15 cellular contexts compared by ENCODE assay signal in the genomic region with DNA sequence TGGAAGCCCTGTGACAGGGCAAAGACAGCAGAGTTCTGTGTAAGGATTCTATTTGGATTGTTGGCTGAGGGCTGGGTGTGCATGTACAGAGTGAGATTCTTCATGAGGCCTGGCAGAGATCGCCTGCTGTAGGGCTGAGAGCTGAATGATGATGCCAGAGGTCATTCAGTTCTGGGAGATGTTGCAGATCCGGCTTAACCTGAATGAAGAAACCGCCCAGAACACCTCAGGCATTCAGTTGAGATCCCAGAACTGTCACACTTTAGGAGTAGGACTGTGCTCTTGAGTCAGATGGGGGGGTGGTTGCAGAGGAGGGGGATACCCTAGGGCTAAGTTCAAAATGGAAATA. TPM values are rescaled to one million over a fixed set of nuclear protein-coding genes. Genes with fewer than 3 reads are reported as not detected.
DNase-seq lines count a peak whose midpoint lies in the region; ATAC-seq and TF ChIP-seq lines count a peak whose summit lies in the region.
"Had no signal": no experiment of that assay in that cellular context is flagged by ENCODE, and none has a peak within 500 bp of the region (broad histone marks: within the 10 kb centered on the region; RNA-seq: fewer than 3 reads in every experiment).

No MANE protein-coding gene starts in this region.

- H3K9ac ChIP-seq in SK-N-SH, result no peak overlapping the region

- no peak for TF ChIP-seq EP300 in SK-N-SH (IDR thresholded peaks at IDR 0.05; ENCODE audit: borderline replicate concordance in 1 of 2, low read depth in 1 of 2, low read length in 1 of 2)

- H3K9me3 ChIP-seq in RWPE2 (ENCODE audit: severe bottlenecking) (no peaks in the 10 kb centered on the region), esophagus (ENCODE audit: control insufficient read depth in 2 of 2, insufficient read depth in 1 of 2, low read depth in 1 of 2, low read length in 1 of 2) (no peaks in the 10 kb centered on the region), spleen (no peaks in the 10 kb centered on the region), SK-N-SH (no peaks in the 10 kb centered on the region), thyroid gland (no peaks in the 10 kb centered on the region)
- H3K9me3 ChIP-seq: A549, Peyer's patch, tibial nerve had no signal

- no peaks in the 10 kb centered on the region for H3K27me3 ChIP-seq in RWPE2 (ENCODE audit: insufficient read depth, poor library complexity, severe bottlenecking)
- no peaks in the 10 kb centered on the region for H3K27me3 ChIP-seq in esophagus (ENCODE audit: control insufficient read depth in 1 of 2, insufficient read depth in 2 of 2, low read length in 2 of 2)
- no peaks in the 10 kb centered on the region for H3K27me3 ChIP-seq in spleen (replicated peaks in 1 of 7)
- H3K27me3 ChIP-seq in SK-N-SH (ENCODE audit: insufficient read depth), result no peaks in the 10 kb centered on the region
- H3K27me3 ChIP-seq in thyroid gland, result no peaks in the 10 kb centered on the region
- H3K27me3 ChIP-seq: Peyer's patch, tibial nerve had no signal

- H3K9me3 Mint-ChIP-seq in activated CD4-positive, alpha-beta T cell treated with anti-CD3 and anti-CD28 coated beads for 36 hours (ENCODE audit: low read depth), result no peaks in the 10 kb centered on the region

- no peaks in the 10 kb centered on the region for H3K9me2 ChIP-seq in SK-N-SH

- peak overlapping the region; percentile 99 for H3K27ac Mint-ChIP-seq in activated CD4-positive, alpha-beta T cell treated with anti-CD3 and anti-CD28 coated beads for 36 hours

- ATAC-seq in activated CD4-positive, alpha-beta T cell treated with anti-CD3 and anti-CD28 coated beads for 36 hours, result no peak
- peak; percentile 80 for ATAC-seq in RWPE2 (ENCODE audit: low read depth)
- ATAC-seq: A549 had no signal

- TF ChIP-seq RAD21 in SK-N-SH (IDR thresholded peaks at IDR 0.05; ENCODE audit: low read length), result no peak

- WGBS in esophagus, 2 donors, result 61 to 73% methylated on average over 3 of the region's 3 CpGs
- whole genome bisulfite sequencing in spleen, 5 donors, result 86 to 99% (median 94%) methylated on average over 3 of the region's 3 CpGs
- WGBS in SK-N-SH (ENCODE audit: low lambda C conversion rate), result 93% methylated on average over 3 of the region's 3 CpGs
- WGBS in thyroid gland, 2 donors, result 64% methylated on average over 3 of the region's 3 CpGs

- peaks cover 27% of the 10 kb centered on the region for H3K4me1 ChIP-seq in RWPE2 (ENCODE audit: insufficient read depth, poor library complexity, severe bottlenecking)
- no peaks in the 10 kb centered on the region for H3K4me1 ChIP-seq in esophagus (ENCODE audit: control insufficient read depth in 2 of 2, insufficient read depth in 2 of 2, low read length in 1 of 2)
- H3K4me1 ChIP-seq in spleen, result peaks cover 6 to 74% (median 53%) of the 10 kb centered on the region in 6 donors
- no peaks in the 10 kb centered on the region for H3K4me1 ChIP-seq in SK-N-SH (ENCODE audit: control insufficient read depth in 1 of 2, insufficient read depth in 2 of 2, low read depth in 1 of 2, low read length in 1 of 2)
- H3K4me1 ChIP-seq in thyroid gland, result no peaks in the 10 kb centered on the region
- H3K4me1 ChIP-seq: A549 had no signal

- H3K4me1 Mint-ChIP-seq in activated CD4-positive, alpha-beta T cell treated with anti-CD3 and anti-CD28 coated beads for 36 hours, result peaks cover 79% of the 10 kb centered on the region

- peak; percentile 32 for DNase-seq in activated CD4-positive, alpha-beta T cell treated with anti-CD3 and anti-CD28 coated beads for 36 hours
- no peak for DNase-seq in activated CD4-positive, alpha-beta T cell treated with anti-CD3 and anti-CD28 coated beads, Interleukin-2, amount 50 U/mL, for 4 hours
- DNase-seq in RWPE2 (ENCODE audit: low spot score) (no peak), spleen (no peak), NCI-H524 (lab: John Stamatoyannopoulos, UW) (no peak), SK-N-SH (no peak), thyroid gland (no peak)
- DNase-seq: DMS 273 treated with DMSO at 0.1 percent for 48 hours, H7, NCI-H1092 treated with DMSO at 0.1 percent for 48 hours, NCI-H446, Peyer's patch had no signal

- no peak overlapping the region for H3K4me3 ChIP-seq in RWPE2 (ENCODE audit: severe bottlenecking)
- no peak overlapping the region for H3K4me3 ChIP-seq in esophagus (ENCODE audit: low read depth in 1 of 2, low read length in 2 of 2)
- H3K4me3 ChIP-seq in spleen, result no peak overlapping the region
- H3K4me3 ChIP-seq in SK-N-SH (ENCODE audit: low read depth in 2 of 2, low read length in 1 of 2), result no peak overlapping the region
- no peak overlapping the region for H3K4me3 ChIP-seq in thyroid gland (replicated peaks in 1 of 3)
- H3K4me3 ChIP-seq: A549, Peyer's patch, tibial nerve had no signal

- CTCF ChIA-PET in activated CD4-positive, alpha-beta T cell treated with anti-CD3 and anti-CD28 coated beads for 36 hours (lab: Charles Lee), result interaction anchor here (1.2 to 6.2 kb wide), 7 partner anchors 14 to 52 kb away, joined by 3 to 51 read pairs (median 6); no protein-coding TSS in a partner anchor
- CTCF ChIA-PET in SK-N-SH (lab: Yijun Ruan, JAX), result interaction anchor here (1.1 kb wide), 1 partner anchor 134 kb away, joined by 3 read pairs; no protein-coding TSS in a partner anchor

- POLR2A ChIA-PET in activated CD4-positive, alpha-beta T cell treated with anti-CD3 and anti-CD28 coated beads for 36 hours (lab: Charles Lee), result interaction anchor here (1.0 kb wide), 1 partner anchor 12 kb away, joined by 3 read pairs; no protein-coding TSS in a partner anchor
- POLR2A ChIA-PET in SK-N-SH (lab: Yijun Ruan, JAX), result no interaction called here

- H3K27ac ChIP-seq in RWPE2 (ENCODE audit: poor library complexity, severe bottlenecking) (peak overlapping the region; percentile 17), esophagus (ENCODE audit: low read depth in 2 of 2, low read length in 1 of 2) (peak overlapping the region; percentile 71 to 77), spleen (peak overlapping the region in 6 of 8 donors; percentile 7 to 68 (median 52)), SK-N-SH (ENCODE audit: low read depth in 2 of 2, low read length in 1 of 2) (no peak overlapping the region), thyroid gland (no peak overlapping the region)
- H3K27ac ChIP-seq: A549, tibial nerve had no signal

- H4K20me1 ChIP-seq in SK-N-SH (ENCODE audit: insufficient read depth), result peaks cover 4% of the 10 kb centered on the region; the same call in 1 of the 2 replicates

- no peak for TF ChIP-seq CTCF in RWPE2 (IDR thresholded peaks at IDR 0.05; ENCODE audit: poor library complexity, severe bottlenecking)
- no peak for TF ChIP-seq CTCF in spleen (IDR thresholded peaks at IDR 0.05 in 8 of 11, conservative IDR thresholded peaks at IDR 0.05 in 3 of 11)
- no peak for TF ChIP-seq CTCF in SK-N-SH (IDR thresholded peaks at IDR 0.05)
- TF ChIP-seq CTCF in thyroid gland (IDR thresholded peaks at IDR 0.05), result no peak

- no peaks in the 10 kb centered on the region for H3K27me3 Mint-ChIP-seq in activated CD4-positive, alpha-beta T cell treated with anti-CD3 and anti-CD28 coated beads for 36 hours

- no peak overlapping the region for H3K4me2 ChIP-seq in SK-N-SH
- H3K4me2 ChIP-seq: A549 had no signal

- H2AFZ ChIP-seq in SK-N-SH (ENCODE audit: low read depth), result no peak overlapping the region

- H3K36me3 ChIP-seq in RWPE2 (ENCODE audit: low read depth) (no peaks in the 10 kb centered on the region), esophagus (ENCODE audit: control insufficient read depth in 2 of 2, insufficient read depth in 2 of 2, low read length in 1 of 2) (no peaks in the 10 kb centered on the region), spleen (no peaks in the 10 kb centered on the region), SK-N-SH (replicated peaks in 1 of 2; ENCODE audit: control insufficient read depth in 1 of 2, insufficient read depth in 2 of 2, low read length in 1 of 2) (no peaks in the 10 kb centered on the region), thyroid gland (no peaks in the 10 kb centered on the region)
- H3K36me3 ChIP-seq: Peyer's patch, tibial nerve had no signal

- H3K4me3 Mint-ChIP-seq in activated CD4-positive, alpha-beta T cell treated with anti-CD3 and anti-CD28 coated beads for 36 hours, result peak overlapping the region; percentile 67

- H3K36me3 Mint-ChIP-seq in activated CD4-positive, alpha-beta T cell treated with anti-CD3 and anti-CD28 coated beads for 36 hours (ENCODE audit: low read depth), result peaks cover 9% of the 10 kb centered on the region

- peaks cover under 1% of the 10 kb centered on the region; the same call in 1 of the 2 replicates for H3K79me2 ChIP-seq in SK-N-SH (ENCODE audit: insufficient read depth)

- H3F3A ChIP-seq in SK-N-SH (replicated peaks; ENCODE audit: insufficient read depth), result no peaks in the 10 kb centered on the region

- intact Hi-C loops in activated CD4-positive, alpha-beta T cell treated with anti-CD3 and anti-CD28 coated beads for 36 hours (cut with DNase I, micrococcal nuclease), result loop anchor here (1.0 to 2.0 kb wide), 4 partner anchors 9 to 99 kb away; a partner anchor contains a TSS
- intact Hi-C loops in spleen (cut with DNase I; ENCODE audit: low total_unique reads), result loop anchor here (10.0 kb wide), 1 partner anchor 45 kb away; no protein-coding TSS in a partner anchor
- intact Hi-C loops in thyroid gland (cut with DNase I), result no loop called here

- TF ChIP-seq POLR2A in spleen (IDR thresholded peaks at IDR 0.05) (no peak), thyroid gland (IDR thresholded peaks at IDR 0.05) (no peak)

TF ChIP-seq in SK-N-SH, 30 proteins besides CTCF, POLR2A, EP300 and RAD21 (continues in another document):
- TF ChIP-seq FOXM1 (IDR thresholded peaks at IDR 0.05; ENCODE audit: low read depth) (no peak), TAF1 (IDR thresholded peaks at IDR 0.05; ENCODE audit: borderline replicate concordance, low read depth, low read length) (no peak), MXI1 (IDR thresholded peaks at IDR 0.05; ENCODE audit: low read depth, low read length) (no peak), FOXJ3 (CRISPR knock-in tag; IDR thresholded peaks at IDR 0.05) (no peak), YY1 (IDR thresholded peaks at IDR 0.05; ENCODE audit: low read depth) (no peak), TEAD4 (IDR thresholded peaks at IDR 0.05; ENCODE audit: borderline replicate concordance, insufficient read depth) (no peak), MEF2A (IDR thresholded peaks at IDR 0.05; ENCODE audit: borderline replicate concordance, low read depth) (no peak), FOSL2 (IDR thresholded peaks at IDR 0.05; ENCODE audit: borderline replicate concordance, low read depth) (no peak), RCOR1 (IDR thresholded peaks at IDR 0.05; ENCODE audit: low read length) (no peak), EZH2phosphoT487 (IDR thresholded peaks at IDR 0.05; ENCODE audit: borderline replicate concordance, low read depth) (no peak), ELF1 (IDR thresholded peaks at IDR 0.05) (no peak)

RNA-seq across cellular contexts. Expression of a gene that starts 5.8 kb away (rescaled TPM):
- total RNA-seq in activated CD4-positive, alpha-beta T cell treated with anti-CD3 and anti-CD28 coated beads for 36 hours, result 100 to 1,000 TPM; 249 to 378 TPM
- 10 to 100 TPM; 25.3 to 41.9 TPM for polyA plus RNA-seq in esophagus
- total RNA-seq in spleen, result 100 to 1,000 TPM; 244 to 336 (median 283) TPM
- 100 to 1,000 TPM; 169 to 184 (median 183) TPM for polyA plus RNA-seq in spleen
- 34.2 and 36.5 TPM in 2 replicates for polyA plus RNA-seq in SK-N-SH (2012; rRNA removed)
- 21.7 and 28.2 TPM in 2 replicates for polyA plus RNA-seq in SK-N-SH (2012; cell fraction: cytosol; rRNA removed)
- 224 and 260 TPM in 2 replicates for polyA plus RNA-seq in SK-N-SH (2012; cell fraction: nucleus; rRNA removed)
- total RNA-seq in thyroid gland, result 10 to 100 TPM; 24.2 to 40.1 (median 29.8) TPM

Comparison
In these comparisons a context has a peak if more than half of its experiments do, and no peak if none do; other contexts are left out.
1. H3K27ac ChIP-seq: peak in RWPE2 (single experiment), esophagus (2 of 2) and spleen (6 of 8); none in SK-N-SH (0 of 2) and thyroid gland (0 of 3).
2. RNA of a gene that starts 5.8 kb away (total RNA-seq): 249 to 378 TPM in activated CD4-positive, alpha-beta T cell treated with anti-CD3 and anti-CD28 coated beads for 36 hours and 244 to 336 TPM in spleen; 24.2 to 40.1 TPM in thyroid gland; every median in the first group is over 4 times any median in the second.